In the genomic region with DNA sequence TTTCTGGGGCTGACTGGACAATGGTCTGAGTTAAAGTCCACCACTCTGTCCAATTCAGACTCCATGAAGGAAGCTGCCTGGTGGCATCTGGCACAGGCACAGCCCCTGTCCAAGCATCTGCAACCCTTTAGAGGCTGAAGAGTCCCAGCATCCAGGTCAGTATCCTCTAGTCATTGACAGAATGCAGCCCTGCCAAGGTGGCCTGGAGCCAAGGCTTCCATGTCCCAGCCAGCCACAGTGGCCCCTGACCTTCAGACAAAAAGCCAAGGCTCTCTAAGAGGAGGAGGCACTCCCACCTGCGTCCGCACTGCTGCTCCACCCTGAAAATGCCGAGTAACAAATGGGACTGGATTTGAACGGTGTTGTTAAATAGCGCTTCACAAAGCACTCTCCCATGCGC, we compare ENCODE assay signal across 25 cellular contexts. TPM values are rescaled to one million over a fixed set of nuclear protein-coding genes. Genes with fewer than 3 reads are reported as not detected.
DNase-seq lines count a peak whose midpoint lies in the region; ATAC-seq, FAIRE-seq and TF ChIP-seq lines count a peak whose summit lies in the region.
"Had no signal": no experiment of that assay in that cellular context is flagged by ENCODE, and none has a peak within 500 bp of the region (broad histone marks: within the 10 kb centered on the region; RNA-seq: fewer than 3 reads in every experiment).

No MANE protein-coding gene starts in this region.

- H3K27me3 ChIP-seq in left ventricle myocardium inferior (ENCODE audit: low read depth) = no peaks in the 10 kb centered on the region
- H3K27me3 ChIP-seq in OCI-LY1 (ENCODE audit: insufficient read depth, low read length) = no peaks in the 10 kb centered on the region
- no peaks in the 10 kb centered on the region for H3K27me3 ChIP-seq in H1 (replicated peaks in 1 of 4; ENCODE audit: control insufficient read depth in 3 of 4, extremely low read depth in 1 of 4, insufficient read depth in 3 of 4, low read length in 3 of 4)
- H3K27me3 ChIP-seq in psoas muscle (ENCODE audit: insufficient read depth in 3 of 3, low read length in 2 of 3) = no peaks in the 10 kb centered on the region

- H3K23ac ChIP-seq in H1 (ENCODE audit: insufficient read length) = no peak overlapping the region

- no peak overlapping the region for H2BK120ac ChIP-seq in H1 (replicated peaks; ENCODE audit: low read depth, low read length)

- no peak for FAIRE-seq in H1 (lab: Jason Lieb, UNC)
- FAIRE-seq: G401.6 had no signal

- no peak for TF ChIP-seq RAD21 in H1 (IDR thresholded peaks at IDR 0.05 in 1 of 2, conservative IDR thresholded peaks at IDR 0.05 in 1 of 2; ENCODE audit: low read depth in 2 of 2, low read length in 2 of 2)

- no peak overlapping the region for H2BK15ac ChIP-seq in H1 (ENCODE audit: low read length)

- H3K9me2 ChIP-seq in OCI-LY1 (ENCODE audit: low read depth, low read length) = no peaks in the 10 kb centered on the region

- no peaks in the 10 kb centered on the region for H3K79me1 ChIP-seq in H1 (ENCODE audit: low read depth, low read length)

- H3K4me3 ChIP-seq in left ventricle myocardium inferior (no peak overlapping the region), OCI-LY1 (ENCODE audit: low read depth, low read length, poor library complexity, severe bottlenecking) (no peak overlapping the region), H1 (ENCODE audit: extremely low read depth in 1 of 4, insufficient read depth in 2 of 4, low read depth in 3 of 4, low read length in 4 of 4) (no peak overlapping the region), psoas muscle (no peak overlapping the region)
- H3K4me3 ChIP-seq: SK-N-MC had no signal

- H3K36me3 ChIP-seq in left ventricle myocardium inferior = no peaks in the 10 kb centered on the region
- H3K36me3 ChIP-seq in OCI-LY1 (ENCODE audit: insufficient read depth, low read length) = peaks cover 76% of the 10 kb centered on the region
- H3K36me3 ChIP-seq in H1 (ENCODE audit: control insufficient read depth in 2 of 4, insufficient read depth in 4 of 4, low read length in 3 of 4) = no peaks in the 10 kb centered on the region
- H3K36me3 ChIP-seq in psoas muscle (ENCODE audit: insufficient read depth in 1 of 2, low read depth in 1 of 2) = peaks cover 0 to 31% of the 10 kb centered on the region in 2 donors

- H4K8ac ChIP-seq in H1 (ENCODE audit: extremely low read depth, insufficient read depth, low read length) = no peak overlapping the region

- H3K9ac ChIP-seq in OCI-LY1 (ENCODE audit: low read length) (no peak overlapping the region), H1 (replicated peaks in 1 of 4; ENCODE audit: extremely low read depth in 1 of 4, low read depth in 3 of 4, low read length in 3 of 4) (no peak overlapping the region)
- H3K9ac ChIP-seq: KMS-11 had no signal

- TF ChIP-seq CTCF in left ventricle myocardium inferior (IDR thresholded peaks at IDR 0.05; ENCODE audit: borderline replicate concordance) = no peak
- no peak for TF ChIP-seq CTCF in OCI-LY1 (IDR thresholded peaks at IDR 0.05; ENCODE audit: low read length)
- no peak for TF ChIP-seq CTCF in H1 (IDR thresholded peaks at IDR 0.05; ENCODE audit: control extremely low read depth in 1 of 3, insufficient read depth in 1 of 3, low read depth in 1 of 3, low read length in 3 of 3)
- TF ChIP-seq CTCF in psoas muscle (IDR thresholded peaks at IDR 0.05) = no peak

- no peak overlapping the region for H4K5ac ChIP-seq in H1 (ENCODE audit: insufficient read length, low read depth, low read length)

- H3K14ac ChIP-seq in H1 (ENCODE audit: insufficient read length) = no peak overlapping the region

- intact Hi-C loops in Right ventricle myocardium superior (cut with DNase I) (no loop called here), left ventricle myocardium inferior (cut with micrococcal nuclease) (no loop called here), psoas muscle (cut with DNase I) (no loop called here)

- H4K20me1 ChIP-seq in OCI-LY1 (ENCODE audit: insufficient read depth, low read length) (no peaks in the 10 kb centered on the region), H1 (replicated peaks in 1 of 2; ENCODE audit: control insufficient read depth in 1 of 2, insufficient read depth in 2 of 2, low read length in 2 of 2) (no peaks in the 10 kb centered on the region)

- no peaks in the 10 kb centered on the region for H3K23me2 ChIP-seq in H1 (ENCODE audit: low read depth, low read length)

- POLR2A ChIA-PET in H1 (lab: Charles Lee; ENCODE audit: partially characterized antibody) = no interaction called here

- H2AFZ ChIP-seq in OCI-LY1 (ENCODE audit: low read length) (no peak overlapping the region), H1 (ENCODE audit: low read length) (no peak overlapping the region)

- 94% methylated on average over 6 of the region's 6 CpGs; no CpG with 5 or more reads in 1 of the 2 experiments for WGBS in H1 (ENCODE audit: extremely low coverage in 1 of 2, insufficient coverage in 1 of 2, insufficient read length in 1 of 2, insufficient replicate concordance in 2 of 2, low coverage in 1 of 2, low lambda C conversion rate in 2 of 2, missing lambda C conversion rate in 1 of 2), 2 experiments
- WGBS in psoas muscle, 3 donors = 74 to 89% (median 79%) methylated on average over 6 of the region's 6 CpGs

- peak; percentile 55 for DNase-seq in Right ventricle myocardium superior
- DNase-seq in left ventricle myocardium inferior = no peak
- DNase-seq in H1 (ENCODE audit: low read depth in 1 of 2, low spot score in 2 of 2) = no peak
- no peak for DNase-seq in psoas muscle
- DNase-seq in DMS114 treated with DMSO at 0.1 percent for 48 hours (lab: John Stamatoyannopoulos, UW; ENCODE audit: unreplicated experiment) = no peak
- DNase-seq in HuH-7 (ENCODE audit: low spot score) = no peak
- DNase-seq: CD4-positive, alpha-beta T cell; GOT3; HCEC 1CT; NCI-H1092 treated with DMSO at 0.1 percent for 48 hours; NCI-H1436 treated with DMSO at 0.1 percent for 48 hours; NCI-H1930; NCI-H2107; NCI-H446; NCI-H524 treated with DMSO at 0.1 percent for 48 hours; NCI-H82; NK-92 treated with Interleukin-12 subunit alpha and Interleukin-12 subunit beta, amount 100 ng/mL, for 24 hours had no signal

- H3K4me1 ChIP-seq in left ventricle myocardium inferior (peaks cover 37% of the 10 kb centered on the region), OCI-LY1 (ENCODE audit: insufficient read depth, low read length, severe bottlenecking) (peaks cover 23% of the 10 kb centered on the region), H1 (replicated peaks in 1 of 4; ENCODE audit: control insufficient read depth in 3 of 4, insufficient read depth in 4 of 4, low read length in 3 of 4) (peaks cover 0 to 2% (median 1%) of the 10 kb centered on the region in 4 experiments; a peak in 3 of 7 replicates), psoas muscle (peaks cover 6% of the 10 kb centered on the region)

- H2BK20ac ChIP-seq in H1 (ENCODE audit: low read length) = no peak overlapping the region

- H3K56ac ChIP-seq in H1 (replicated peaks; ENCODE audit: insufficient read length, low read depth, low read length) = no peak overlapping the region

- no peak overlapping the region for H2BK12ac ChIP-seq in H1 (ENCODE audit: low read depth, low read length)

- no peaks in the 10 kb centered on the region for H3K9me3 ChIP-seq in left ventricle myocardium inferior (replicated peaks)
- H3K9me3 ChIP-seq in OCI-LY1 (ENCODE audit: low read length) = no peaks in the 10 kb centered on the region
- no peaks in the 10 kb centered on the region for H3K9me3 ChIP-seq in H1 (ENCODE audit: insufficient read depth in 2 of 2, low read depth in 1 of 2, low read length in 1 of 2)
- no peaks in the 10 kb centered on the region for H3K9me3 ChIP-seq in psoas muscle

- no peak overlapping the region for H3K18ac ChIP-seq in H1 (ENCODE audit: extremely low read depth, low read length)

- TF ChIP-seq EP300 in H1 (IDR thresholded peaks at IDR 0.05; ENCODE audit: borderline replicate concordance in 1 of 2, low read depth in 2 of 2, low read length in 2 of 2) = no peak

- TF ChIP-seq POLR2A in H1 (IDR thresholded peaks at IDR 0.05; ENCODE audit: control extremely low read depth in 1 of 2, low read depth in 2 of 2, low read length in 2 of 2) = no peak

- no peak overlapping the region for H3K4ac ChIP-seq in H1 (replicated peaks; ENCODE audit: insufficient read length, low read depth, low read length)

- H3K79me2 ChIP-seq in OCI-LY1 (ENCODE audit: insufficient read depth, low read length) (no peaks in the 10 kb centered on the region), H1 (ENCODE audit: control insufficient read depth in 1 of 2, insufficient read depth in 2 of 2, low read length in 2 of 2) (no peaks in the 10 kb centered on the region)

- H2AK5ac ChIP-seq in H1 (ENCODE audit: low read depth, low read length) = no peak overlapping the region

- CTCF ChIA-PET in H1 (lab: Charles Lee; ENCODE audit: partially characterized antibody) = interaction anchor here (0.6 to 3.6 kb wide), 31 partner anchors 8 to 531 kb away, joined by 3 to 31 read pairs (median 5); no protein-coding TSS in a partner anchor

- no peak overlapping the region for H3K27ac ChIP-seq in left ventricle myocardium inferior (replicated peaks)
- H3K27ac ChIP-seq in OCI-LY1 (ENCODE audit: low read depth, low read length, poor library complexity, severe bottlenecking) = peak overlapping the region; percentile 43
- H3K27ac ChIP-seq in H1 (ENCODE audit: low read depth, low read length) = no peak overlapping the region
- H3K27ac ChIP-seq in psoas muscle = no peak overlapping the region
- H3K27ac ChIP-seq: KMS-11, RWPE1, SK-N-MC had no signal

- ATAC-seq in Right ventricle myocardium superior (ENCODE audit: poor library complexity) (peak; percentile 4), psoas muscle (peak in 3 of 4 donors; percentile 11 to 34 (median 29)), HG03469 (IDR thresholded peaks at IDR 0.05; ENCODE audit: unreplicated experiment) (no peak)
- ATAC-seq: Panc1 had no signal

- no peaks in the 10 kb centered on the region for H3F3A ChIP-seq in OCI-LY1 (ENCODE audit: insufficient read depth, low read length)

- H3K4me2 ChIP-seq in OCI-LY1 (ENCODE audit: low read length) (no peak overlapping the region), H1 (ENCODE audit: insufficient read depth in 1 of 2, low read depth in 2 of 2, low read length in 2 of 2) (no peak overlapping the region)

- H4K91ac ChIP-seq in H1 (replicated peaks; ENCODE audit: insufficient read length, low read length) = peak overlapping the region; percentile 18

- no peak overlapping the region for H2BK5ac ChIP-seq in H1 (ENCODE audit: low read depth, low read length)

RNA-seq across cellular contexts. Expression of a gene that starts 49.4 kb away (rescaled TPM):
- total RNA-seq in Right ventricle myocardium superior (3.4 TPM), left ventricle myocardium inferior (4.8 TPM), psoas muscle (10 to 100 TPM; 11.8 to 60.9 (median 17.4) TPM)
- total RNA-seq in H1 (2021; fragmentation: NEBNext Ultra II Directional; extraction: Animal tissue kit (Norgen Biotek cat#: 25700)) = 2.8 and 3.0 TPM in 2 replicates
- polyA plus RNA-seq in H1 (2011; rRNA removed) (3.7 and 4.5 TPM in 2 replicates), psoas muscle (1 to 10 TPM; 2.5 to 7.5 (median 3.7) TPM)
- 2.1 TPM for polyA plus RNA-seq in H1 (2011; cell fraction: cytosol; rRNA removed)
- polyA plus RNA-seq in H1 (2011; cell fraction: nucleus; rRNA removed) = 5.4 TPM
- 2.8 to 4.4 TPM (median 3.5 TPM) in 4 replicates for polyA plus RNA-seq in H1 (2012, experiment 1 of 2)
- 1.6 TPM for polyA plus RNA-seq in H1 (2012, experiment 2 of 2)
- 1.7 TPM for polyA plus RNA-seq in H1 (2013, experiment 1 of 2)
- polyA plus RNA-seq in H1 (2013, experiment 2 of 2) = 1.9 TPM
- 5.4 and 9.2 TPM in 2 replicates for polyA minus RNA-seq in H1 (2011; rRNA and poly(A)+ RNA removed)
- polyA minus RNA-seq in H1 (2011; cell fraction: cytosol; rRNA and poly(A)+ RNA removed) = 3.9 TPM
- 4.1 TPM for polyA minus RNA-seq in H1 (2011; cell fraction: nucleus; rRNA and poly(A)+ RNA removed)
- total RNA-seq: CD4-positive, alpha-beta T cell had no signal
- polyA plus RNA-seq: BJ had no signal
